Comparison of ENCODE assay signal across 1 cellular context in the genomic region with DNA sequence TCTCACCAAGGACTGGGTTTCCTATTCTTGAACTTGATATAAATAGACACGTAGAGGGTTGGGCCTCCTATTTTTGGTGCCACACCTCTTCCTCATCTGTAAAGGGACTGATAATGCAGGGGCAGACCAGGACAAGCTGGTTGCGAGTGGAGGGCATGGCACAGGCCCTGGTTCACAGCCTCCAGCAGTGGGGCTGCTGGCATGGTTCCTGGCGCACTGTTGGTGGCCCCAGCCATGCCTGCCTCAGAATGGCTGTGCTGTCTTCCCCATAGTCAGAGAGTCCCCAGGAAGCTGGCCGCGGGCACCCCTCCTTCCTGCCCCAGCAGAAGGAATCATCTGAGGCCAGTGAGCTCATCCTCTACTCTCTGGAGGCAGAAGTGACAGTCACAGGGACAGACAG.
TF ChIP-seq lines count a peak whose summit lies in the region.

No MANE protein-coding gene starts in this region.

TF ChIP-seq in HEK293, 187 proteins besides CTCF, POLR2A, EP300 and RAD21:
- TF ChIP-seq ZNF600 (tag by site-specific recombination; IDR thresholded peaks at IDR 0.05) (0 out of 2 replicates have a peak, but pooled peaks have one; percentile 18), ZIC2 (tag by site-specific recombination; IDR thresholded peaks at IDR 0.05) (peak; percentile 77), ZNF157 (tag by site-specific recombination; IDR thresholded peaks at IDR 0.05) (no peak), ZNF623 (tag by site-specific recombination; IDR thresholded peaks at IDR 0.05) (no peak)
